In genomic region chr2:46150445-46150970, GRCh38 we compare ENCODE assay signal across 1 cellular context.
TF ChIP-seq lines count a peak whose summit lies in the region.

No MANE protein-coding gene starts in this region.

TF ChIP-seq in IMR-90, 13 proteins besides CTCF, POLR2A, EP300 and RAD21:
- TF ChIP-seq SMC3 (IDR thresholded peaks at IDR 0.05; ENCODE audit: low read depth, low read length) = no peak
- no peak for TF ChIP-seq RCOR1 (IDR thresholded peaks at IDR 0.05; ENCODE audit: insufficient replicate concordance, low read length)
- TF ChIP-seq RFX5 (IDR thresholded peaks at IDR 0.05; ENCODE audit: low read depth, low read length) = no peak
- TF ChIP-seq MAFK (IDR thresholded peaks at IDR 0.05; ENCODE audit: low read depth, low read length) = no peak
- TF ChIP-seq BHLHE40 (IDR thresholded peaks at IDR 0.05; ENCODE audit: low read depth, low read length) = no peak
- TF ChIP-seq, protein P1, sequence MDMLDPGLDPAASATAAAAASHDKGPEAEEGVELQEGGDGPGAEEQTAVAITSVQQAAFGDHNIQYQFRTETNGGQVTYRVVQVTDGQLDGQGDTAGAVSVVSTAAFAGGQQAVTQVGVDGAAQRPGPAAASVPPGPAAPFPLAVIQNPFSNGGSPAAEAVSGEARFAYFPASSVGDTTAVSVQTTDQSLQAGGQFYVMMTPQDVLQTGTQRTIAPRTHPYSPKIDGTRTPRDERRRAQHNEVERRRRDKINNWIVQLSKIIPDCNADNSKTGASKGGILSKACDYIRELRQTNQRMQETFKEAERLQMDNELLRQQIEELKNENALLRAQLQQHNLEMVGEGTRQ (IDR thresholded peaks at IDR 0.05; ENCODE audit: low read depth, low read length) = no peak
- no peak for TF ChIP-seq FOS (IDR thresholded peaks at IDR 0.05; ENCODE audit: low read depth, low read length)
- no peak for TF ChIP-seq MAZ (IDR thresholded peaks at IDR 0.05; ENCODE audit: borderline replicate concordance, low read depth, low read length)
- TF ChIP-seq CHD1 (IDR thresholded peaks at IDR 0.05; ENCODE audit: low read depth, low read length) = no peak
- TF ChIP-seq NFE2L2 (IDR thresholded peaks at IDR 0.05; ENCODE audit: low read depth, low read length) = no peak
- no peak for TF ChIP-seq CEBPB (IDR thresholded peaks at IDR 0.05; ENCODE audit: low read depth, low read length)
- TF ChIP-seq ELK1 (IDR thresholded peaks at IDR 0.05; ENCODE audit: borderline replicate concordance, low read depth, low read length) = no peak
- TF ChIP-seq MXI1 (IDR thresholded peaks at IDR 0.05; ENCODE audit: borderline replicate concordance, low read depth, low read length) = no peak
